In the genomic region with DNA sequence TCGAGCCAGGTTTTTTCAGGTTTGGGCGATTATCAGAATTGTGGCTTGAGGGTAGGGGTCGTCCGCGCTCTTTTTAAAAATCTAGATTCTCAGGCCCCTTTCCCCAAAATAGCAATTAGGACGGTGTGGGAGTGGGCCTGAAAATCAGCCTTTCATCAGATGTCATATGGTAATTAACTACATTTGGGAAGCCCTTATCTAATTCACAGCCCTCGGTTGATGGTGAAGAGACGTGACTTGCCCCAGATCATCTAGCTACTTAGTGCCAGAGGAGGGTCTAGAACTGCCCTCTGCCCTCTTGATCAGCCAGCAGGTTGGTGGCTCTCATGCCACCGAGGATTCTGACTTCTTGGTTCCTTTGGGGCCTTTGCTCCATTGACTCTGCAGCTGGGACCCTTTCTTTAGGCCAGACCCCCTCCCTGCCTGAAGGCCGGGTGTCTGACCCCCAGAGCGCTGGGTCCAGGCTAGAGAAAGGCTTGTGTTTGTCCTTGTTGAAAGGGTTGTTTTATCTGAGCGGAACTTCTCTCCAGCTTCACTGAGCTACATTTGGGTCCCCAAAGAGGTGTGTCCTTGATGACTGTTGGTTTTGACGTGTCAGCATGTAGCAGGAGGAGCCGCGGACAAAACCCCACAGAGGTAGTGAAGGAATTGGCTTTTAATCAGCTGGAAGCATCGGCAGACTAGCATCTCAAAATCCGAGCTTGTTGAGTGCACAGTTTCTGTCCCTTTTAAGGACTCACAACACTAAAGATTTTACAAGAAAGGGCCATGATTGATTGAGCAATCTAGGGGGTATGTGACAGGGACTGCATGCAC, we compare ENCODE assay signal across 8 cellular contexts. TPM values are rescaled to one million over a fixed set of nuclear protein-coding genes. Genes with fewer than 3 reads are reported as not detected.
DNase-seq lines count a peak whose midpoint lies in the region; ATAC-seq and TF ChIP-seq lines count a peak whose summit lies in the region.

No MANE protein-coding gene starts in this region.

- H3K9ac ChIP-seq in HCT116 (ENCODE audit: low read length) (peak overlapping the region; percentile 100), NT2/D1 (ENCODE audit: insufficient read length, low read depth) (peak overlapping the region; percentile 92), skeletal muscle tissue (ENCODE audit: low read depth in 1 of 3, low read length in 3 of 3) (peak overlapping the region; percentile 73 to 91 (median 79))

- BruUV-seq in HCT116 (replicated peaks; lab: Mats Ljungman, UMichigan): TSS peak; percentile 60

- H3K27me3 ChIP-seq in HCT116 (ENCODE audit: insufficient read depth, low read length): no peaks in the 10 kb centered on the region
- H3K27me3 ChIP-seq in NT2/D1 (ENCODE audit: insufficient read depth, insufficient read length): no peaks in the 10 kb centered on the region
- H3K27me3 ChIP-seq in hepatocyte: no peaks in the 10 kb centered on the region
- H3K27me3 ChIP-seq in skeletal muscle tissue (ENCODE audit: control insufficient read depth in 3 of 3, insufficient read depth in 3 of 3, low read length in 3 of 3): no peaks in the 10 kb centered on the region

- H3K4me2 ChIP-seq in HCT116 (ENCODE audit: low read length) (peak overlapping the region; percentile 86), hepatocyte (peak overlapping the region; percentile 94)

- H3K36me3 ChIP-seq in HCT116 (ENCODE audit: control insufficient read depth in 1 of 2, insufficient read depth in 2 of 2, low read length in 2 of 2) (peaks cover 5 to 14% of the 10 kb centered on the region in 2 experiments; a peak in 2 of 4 replicates), NT2/D1 (ENCODE audit: insufficient read depth, insufficient read length, low read length) (peaks cover 54% of the 10 kb centered on the region), hepatocyte (replicated peaks; ENCODE audit: insufficient read depth, low read depth) (no peaks in the 10 kb centered on the region), skeletal muscle tissue (ENCODE audit: control insufficient read depth in 3 of 3, insufficient read depth in 3 of 3, low read length in 3 of 3) (peaks cover 6 to 9% (median 7%) of the 10 kb centered on the region in 3 donors)

- no peaks in the 10 kb centered on the region for H3K9me2 ChIP-seq in HCT116 (ENCODE audit: insufficient read depth)
- no peaks in the 10 kb centered on the region for H3K9me2 ChIP-seq in hepatocyte (replicated peaks; ENCODE audit: insufficient read depth)

- TF ChIP-seq CTCF in GM10266 (IDR thresholded peaks at IDR 0.05; ENCODE audit: control insufficient read depth, insufficient read depth, low read depth, missing control alignments) (no peak), HCT116 (IDR thresholded peaks at IDR 0.05 in 2 of 3, conservative IDR thresholded peaks at IDR 0.05 in 1 of 3; ENCODE audit: borderline replicate concordance in 1 of 3, insufficient read depth in 1 of 3, low read depth in 2 of 3, low read length in 2 of 3) (no peak), hepatocyte (IDR thresholded peaks at IDR 0.05; ENCODE audit: poor library complexity) (no peak)

- H2AFZ ChIP-seq in HCT116 (ENCODE audit: low read depth, low read length, poor library complexity, severe bottlenecking): no peak overlapping the region
- peak overlapping the region; percentile 48 for H2AFZ ChIP-seq in hepatocyte

- POLR2A ChIA-PET in HCT116 (lab: Charles Lee): interaction anchor here (1.7 to 2.0 kb wide), 2 partner anchors 13 to 155 kb away, joined by 4 to 6 read pairs; a partner anchor contains a TSS

- H3K9me3 ChIP-seq in HCT116 (ENCODE audit: control insufficient read depth in 1 of 2, insufficient read depth in 1 of 2, low read depth in 1 of 2, low read length in 2 of 2) (no peaks in the 10 kb centered on the region), NT2/D1 (ENCODE audit: insufficient read depth, low read length) (no peaks in the 10 kb centered on the region), hepatocyte (ENCODE audit: low read depth) (no peaks in the 10 kb centered on the region), skeletal muscle tissue (ENCODE audit: control insufficient read depth in 3 of 3, low read length in 3 of 3) (no peaks in the 10 kb centered on the region)

- ATAC-seq in HCT116: no peak

- H3K79me2 ChIP-seq in HCT116 (ENCODE audit: insufficient read depth, low read length) (peaks cover 60% of the 10 kb centered on the region), hepatocyte (peaks cover 57% of the 10 kb centered on the region)

- peak overlapping the region; percentile 97 for H3K27ac ChIP-seq in HCT116 (ENCODE audit: low read depth, low read length)
- H3K27ac ChIP-seq in hepatocyte: peak overlapping the region; percentile 82
- peak overlapping the region; percentile 85 for H3K27ac ChIP-seq in skeletal muscle tissue (ENCODE audit: low read depth, low read length)

- intact Hi-C loops in HCT116 (cut with micrococcal nuclease): no loop called here

- peak; percentile 72 for DNase-seq in GM10266 (ENCODE audit: extremely low spot score)
- DNase-seq in HCT116 (ENCODE audit: low read depth, low spot score): no peak
- no peak for DNase-seq in NT2/D1 (ENCODE audit: low read depth, low spot score)
- DNase-seq in activated naive CD4-positive, alpha-beta T cell treated with Interleukin-2 at 50 U/mL for 16 hours: peak; percentile 49
- DNase-seq in hepatocyte (ENCODE audit: low spot score): peak; percentile 45
- DNase-seq in NCI-H2029 (lab: John Stamatoyannopoulos, UW): no peak
- no peak for DNase-seq in NCI-H2107 treated with DMSO at 0.1 percent for 48 hours (lab: John Stamatoyannopoulos, UW; ENCODE audit: unreplicated experiment)

- H3K4me3 ChIP-seq in HCT116 (replicated peaks in 1 of 2; ENCODE audit: low read depth in 1 of 2, low read length in 2 of 2) (peak overlapping the region; percentile 69 to 85), NT2/D1 (ENCODE audit: insufficient read length, low read depth) (peak overlapping the region; percentile 70), hepatocyte (peak overlapping the region; percentile 62), skeletal muscle tissue (ENCODE audit: low read length in 3 of 3) (peak overlapping the region; percentile 82 to 90 (median 85))

- WGBS in hepatocyte (ENCODE audit: low lambda C conversion rate, missing lambda C conversion rate): 3% methylated on average over 17 of the region's 17 CpGs

- H4K20me1 ChIP-seq in HCT116 (ENCODE audit: insufficient read depth): peaks cover 24% of the 10 kb centered on the region; the same call in 1 of the 2 replicates
- peaks cover 30% of the 10 kb centered on the region for H4K20me1 ChIP-seq in hepatocyte (ENCODE audit: insufficient read depth, poor library complexity, severe bottlenecking)

- peaks cover 15 to 50% of the 10 kb centered on the region in 2 experiments for H3K4me1 ChIP-seq in HCT116 (ENCODE audit: control insufficient read depth in 1 of 2, insufficient read depth in 2 of 2, low read length in 2 of 2)
- peaks cover 16% of the 10 kb centered on the region for H3K4me1 ChIP-seq in NT2/D1 (ENCODE audit: insufficient read depth, insufficient read length)
- peaks cover 7% of the 10 kb centered on the region for H3K4me1 ChIP-seq in hepatocyte (ENCODE audit: insufficient read depth)
- peaks cover 17 to 42% (median 18%) of the 10 kb centered on the region in 3 donors for H3K4me1 ChIP-seq in skeletal muscle tissue (ENCODE audit: control insufficient read depth in 3 of 3, insufficient read depth in 3 of 3, low read length in 3 of 3)

- TF ChIP-seq POLR2A in HCT116 (IDR thresholded peaks at IDR 0.05; ENCODE audit: borderline replicate concordance, extremely low read depth, insufficient read depth, insufficient read length): no peak

- RAD21 ChIA-PET in HCT116 (lab: Charles Lee; ENCODE audit: low non-redundant PET in 1 of 2, low total read pairs in 2 of 2, uncharacterized antibody in 2 of 2, unreplicated experiment in 2 of 2): no interaction called here

- TF ChIP-seq RAD21 in HCT116 (IDR thresholded peaks at IDR 0.05; ENCODE audit: low read depth): no peak

- CTCF ChIA-PET in HCT116 (lab: Charles Lee): interaction anchor here (1.3 kb wide), 1 partner anchor 16 kb away, joined by 3 read pairs; no protein-coding TSS in a partner anchor

TF ChIP-seq in HCT116, 20 proteins besides CTCF, POLR2A, EP300 and RAD21:
- no peak for TF ChIP-seq ZNF274 (IDR thresholded peaks at IDR 0.05; ENCODE audit: low read depth, low read length)

RNA-seq across cellular contexts. Expression of a gene that starts 0.9 kb away (rescaled TPM):
- 36.2 TPM for total RNA-seq in HCT116 (2021; ENCODE audit: unreplicated experiment)
- polyA plus RNA-seq in HCT116 (2012): 24.9 and 27.7 TPM in 2 replicates
- total RNA-seq in hepatocyte: 25.0 TPM in 2 replicates
- polyA plus RNA-seq in hepatocyte: 18.3 and 28.0 TPM in 2 replicates
- total RNA-seq in skeletal muscle tissue: 5.2 TPM

RNA-seq across cellular contexts. Expression of a gene that starts 16.8 kb away (rescaled TPM):
- total RNA-seq in HCT116 (2021; ENCODE audit: unreplicated experiment) (11.0 TPM), hepatocyte (3.8 and 13.3 TPM in 2 replicates), skeletal muscle tissue (0.52 TPM)
- 18.3 and 23.5 TPM in 2 replicates for polyA plus RNA-seq in HCT116 (2012)
- 11.9 and 15.8 TPM in 2 replicates for polyA plus RNA-seq in hepatocyte

Comparison
In these comparisons a context has a peak if more than half of its experiments do, and no peak if none do; other contexts are left out.
1. DNase-seq: peak in GM10266 (single experiment), activated naive CD4-positive, alpha-beta T cell treated with Interleukin-2 at 50 U/mL for 16 hours (single experiment) and hepatocyte (single experiment); none in HCT116 (single experiment), NT2/D1 (single experiment), NCI-H2029 (single experiment) and NCI-H2107 treated with DMSO at 0.1 percent for 48 hours (single experiment).
2. Peak in every context shown above with its lines, with median percentiles within 50 percentile points of each other: H3K27ac ChIP-seq, H3K4me3 ChIP-seq and H3K9ac ChIP-seq.